Comparison of ENCODE assay signal across 1 cellular context in genomic region chr11:111446404-111447152, GRCh38.
TF ChIP-seq lines count a peak whose summit lies in the region.

No MANE protein-coding gene starts in this region.

TF ChIP-seq in HepG2, 621 proteins besides CTCF, POLR2A, EP300 and RAD21 (continued from another document and continues in another):
- TF ChIP-seq POGK (CRISPR knock-in tag; conservative IDR thresholded peaks at IDR 0.05) = no peak
- TF ChIP-seq ZNF367 (CRISPR knock-in tag; IDR thresholded peaks at IDR 0.05; ENCODE audit: borderline replicate concordance) = no peak
- 0 out of 2 replicates have a peak, but pooled peaks have one; percentile 27 for TF ChIP-seq SMAD3 (CRISPR knock-in tag; IDR thresholded peaks at IDR 0.05)
- TF ChIP-seq ZNF790 (CRISPR knock-in tag; IDR thresholded peaks at IDR 0.05; ENCODE audit: borderline replicate concordance) = no peak
- TF ChIP-seq SMARCE1 (IDR thresholded peaks at IDR 0.05; ENCODE audit: borderline replicate concordance) = no peak
- TF ChIP-seq CEBPG (CRISPR knock-in tag; IDR thresholded peaks at IDR 0.05) = peak; percentile 11; the same call in 1 of the 2 replicates
- TF ChIP-seq THRA (CRISPR knock-in tag; IDR thresholded peaks at IDR 0.05; ENCODE audit: borderline replicate concordance) = no peak
- TF ChIP-seq REST (IDR thresholded peaks at IDR 0.05; ENCODE audit: borderline replicate concordance in 1 of 2, low read depth in 1 of 2, low read length in 2 of 2) = no peak
- no peak for TF ChIP-seq ZNF670 (CRISPR knock-in tag; IDR thresholded peaks at IDR 0.05; ENCODE audit: borderline replicate concordance)
- TF ChIP-seq GATA4 (IDR thresholded peaks at IDR 0.05; ENCODE audit: borderline replicate concordance, low read depth) = no peak
- TF ChIP-seq ZNF546 (CRISPR knock-in tag; conservative IDR thresholded peaks at IDR 0.05) = no peak
- no peak for TF ChIP-seq SKI (IDR thresholded peaks at IDR 0.05; ENCODE audit: partially characterized antibody)
- no peak for TF ChIP-seq KMT2B (CRISPR knock-in tag; IDR thresholded peaks at IDR 0.05)
- no peak for TF ChIP-seq TAF15 (IDR thresholded peaks at IDR 0.05; ENCODE audit: low read depth, low read length, poor library complexity, severe bottlenecking)
- TF ChIP-seq RFX3 (CRISPR knock-in tag; IDR thresholded peaks at IDR 0.05) = no peak
- TF ChIP-seq LBX2 (CRISPR knock-in tag; IDR thresholded peaks at IDR 0.05; ENCODE audit: borderline replicate concordance) = no peak
- TF ChIP-seq ZNF263 (CRISPR knock-in tag; IDR thresholded peaks at IDR 0.05) = peak; percentile 74
- TF ChIP-seq HMG20B (CRISPR knock-in tag; conservative IDR thresholded peaks at IDR 0.05) = no peak
- no peak for TF ChIP-seq HDAC1 (CRISPR knock-in tag; IDR thresholded peaks at IDR 0.05)
- TF ChIP-seq MIXL1 (CRISPR knock-in tag; IDR thresholded peaks at IDR 0.05) = 0 out of 2 replicates have a peak, but pooled peaks have one; percentile 34
- TF ChIP-seq TBL1XR1 (IDR thresholded peaks at IDR 0.05; ENCODE audit: borderline replicate concordance, low read length, partially characterized antibody) = no peak
- no peak for TF ChIP-seq HOXA5 (CRISPR knock-in tag; IDR thresholded peaks at IDR 0.05)
- no peak for TF ChIP-seq ZNF431 (CRISPR knock-in tag; IDR thresholded peaks at IDR 0.05; ENCODE audit: borderline replicate concordance, low read depth)
- no peak for TF ChIP-seq ZNF34 (CRISPR knock-in tag; IDR thresholded peaks at IDR 0.05; ENCODE audit: borderline replicate concordance)
- no peak for TF ChIP-seq ZNF841 (CRISPR knock-in tag; IDR thresholded peaks at IDR 0.05; ENCODE audit: borderline replicate concordance)
- peak; percentile 39; the same call in 1 of the 2 replicates for TF ChIP-seq ELF1 (CRISPR knock-in tag; IDR thresholded peaks at IDR 0.05)
- TF ChIP-seq, protein P1, sequence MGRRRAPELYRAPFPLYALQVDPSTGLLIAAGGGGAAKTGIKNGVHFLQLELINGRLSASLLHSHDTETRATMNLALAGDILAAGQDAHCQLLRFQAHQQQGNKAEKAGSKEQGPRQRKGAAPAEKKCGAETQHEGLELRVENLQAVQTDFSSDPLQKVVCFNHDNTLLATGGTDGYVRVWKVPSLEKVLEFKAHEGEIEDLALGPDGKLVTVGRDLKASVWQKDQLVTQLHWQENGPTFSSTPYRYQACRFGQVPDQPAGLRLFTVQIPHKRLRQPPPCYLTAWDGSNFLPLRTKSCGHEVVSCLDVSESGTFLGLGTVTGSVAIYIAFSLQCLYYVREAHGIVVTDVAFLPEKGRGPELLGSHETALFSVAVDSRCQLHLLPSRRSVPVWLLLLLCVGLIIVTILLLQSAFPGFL (CRISPR knock-in tag; IDR thresholded peaks at IDR 0.05) = no peak
- TF ChIP-seq SRF (IDR thresholded peaks at IDR 0.05; ENCODE audit: low read depth, low read length) = no peak
- no peak for TF ChIP-seq PRPF4 (IDR thresholded peaks at IDR 0.05; ENCODE audit: low read depth, low read length, poor library complexity, severe bottlenecking)
- TF ChIP-seq NAIF1 (CRISPR knock-in tag; IDR thresholded peaks at IDR 0.05; ENCODE audit: borderline replicate concordance) = no peak
- TF ChIP-seq, protein P2, sequence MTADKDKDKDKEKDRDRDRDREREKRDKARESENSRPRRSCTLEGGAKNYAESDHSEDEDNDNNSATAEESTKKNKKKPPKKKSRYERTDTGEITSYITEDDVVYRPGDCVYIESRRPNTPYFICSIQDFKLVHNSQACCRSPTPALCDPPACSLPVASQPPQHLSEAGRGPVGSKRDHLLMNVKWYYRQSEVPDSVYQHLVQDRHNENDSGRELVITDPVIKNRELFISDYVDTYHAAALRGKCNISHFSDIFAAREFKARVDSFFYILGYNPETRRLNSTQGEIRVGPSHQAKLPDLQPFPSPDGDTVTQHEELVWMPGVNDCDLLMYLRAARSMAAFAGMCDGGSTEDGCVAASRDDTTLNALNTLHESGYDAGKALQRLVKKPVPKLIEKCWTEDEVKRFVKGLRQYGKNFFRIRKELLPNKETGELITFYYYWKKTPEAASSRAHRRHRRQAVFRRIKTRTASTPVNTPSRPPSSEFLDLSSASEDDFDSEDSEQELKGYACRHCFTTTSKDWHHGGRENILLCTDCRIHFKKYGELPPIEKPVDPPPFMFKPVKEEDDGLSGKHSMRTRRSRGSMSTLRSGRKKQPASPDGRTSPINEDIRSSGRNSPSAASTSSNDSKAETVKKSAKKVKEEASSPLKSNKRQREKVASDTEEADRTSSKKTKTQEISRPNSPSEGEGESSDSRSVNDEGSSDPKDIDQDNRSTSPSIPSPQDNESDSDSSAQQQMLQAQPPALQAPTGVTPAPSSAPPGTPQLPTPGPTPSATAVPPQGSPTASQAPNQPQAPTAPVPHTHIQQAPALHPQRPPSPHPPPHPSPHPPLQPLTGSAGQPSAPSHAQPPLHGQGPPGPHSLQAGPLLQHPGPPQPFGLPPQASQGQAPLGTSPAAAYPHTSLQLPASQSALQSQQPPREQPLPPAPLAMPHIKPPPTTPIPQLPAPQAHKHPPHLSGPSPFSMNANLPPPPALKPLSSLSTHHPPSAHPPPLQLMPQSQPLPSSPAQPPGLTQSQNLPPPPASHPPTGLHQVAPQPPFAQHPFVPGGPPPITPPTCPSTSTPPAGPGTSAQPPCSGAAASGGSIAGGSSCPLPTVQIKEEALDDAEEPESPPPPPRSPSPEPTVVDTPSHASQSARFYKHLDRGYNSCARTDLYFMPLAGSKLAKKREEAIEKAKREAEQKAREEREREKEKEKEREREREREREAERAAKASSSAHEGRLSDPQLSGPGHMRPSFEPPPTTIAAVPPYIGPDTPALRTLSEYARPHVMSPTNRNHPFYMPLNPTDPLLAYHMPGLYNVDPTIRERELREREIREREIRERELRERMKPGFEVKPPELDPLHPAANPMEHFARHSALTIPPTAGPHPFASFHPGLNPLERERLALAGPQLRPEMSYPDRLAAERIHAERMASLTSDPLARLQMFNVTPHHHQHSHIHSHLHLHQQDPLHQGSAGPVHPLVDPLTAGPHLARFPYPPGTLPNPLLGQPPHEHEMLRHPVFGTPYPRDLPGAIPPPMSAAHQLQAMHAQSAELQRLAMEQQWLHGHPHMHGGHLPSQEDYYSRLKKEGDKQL (CRISPR knock-in tag; IDR thresholded peaks at IDR 0.05; ENCODE audit: low read depth) = no peak
- peak; percentile 50 for TF ChIP-seq GATAD1 (CRISPR knock-in tag; IDR thresholded peaks at IDR 0.05)
- no peak for TF ChIP-seq TFDP2 (CRISPR knock-in tag; IDR thresholded peaks at IDR 0.05)
- TF ChIP-seq ZKSCAN1 (IDR thresholded peaks at IDR 0.05; ENCODE audit: low read length) = peak; percentile 70; the same call in 1 of the 2 replicates
- peak; percentile 72 for TF ChIP-seq XRCC5 (optimal IDR thresholded peaks at IDR 0.05; ENCODE audit: low read length)
- TF ChIP-seq ZNF292 (CRISPR knock-in tag; IDR thresholded peaks at IDR 0.05; ENCODE audit: borderline replicate concordance, low read depth) = no peak
- TF ChIP-seq, protein P3, sequence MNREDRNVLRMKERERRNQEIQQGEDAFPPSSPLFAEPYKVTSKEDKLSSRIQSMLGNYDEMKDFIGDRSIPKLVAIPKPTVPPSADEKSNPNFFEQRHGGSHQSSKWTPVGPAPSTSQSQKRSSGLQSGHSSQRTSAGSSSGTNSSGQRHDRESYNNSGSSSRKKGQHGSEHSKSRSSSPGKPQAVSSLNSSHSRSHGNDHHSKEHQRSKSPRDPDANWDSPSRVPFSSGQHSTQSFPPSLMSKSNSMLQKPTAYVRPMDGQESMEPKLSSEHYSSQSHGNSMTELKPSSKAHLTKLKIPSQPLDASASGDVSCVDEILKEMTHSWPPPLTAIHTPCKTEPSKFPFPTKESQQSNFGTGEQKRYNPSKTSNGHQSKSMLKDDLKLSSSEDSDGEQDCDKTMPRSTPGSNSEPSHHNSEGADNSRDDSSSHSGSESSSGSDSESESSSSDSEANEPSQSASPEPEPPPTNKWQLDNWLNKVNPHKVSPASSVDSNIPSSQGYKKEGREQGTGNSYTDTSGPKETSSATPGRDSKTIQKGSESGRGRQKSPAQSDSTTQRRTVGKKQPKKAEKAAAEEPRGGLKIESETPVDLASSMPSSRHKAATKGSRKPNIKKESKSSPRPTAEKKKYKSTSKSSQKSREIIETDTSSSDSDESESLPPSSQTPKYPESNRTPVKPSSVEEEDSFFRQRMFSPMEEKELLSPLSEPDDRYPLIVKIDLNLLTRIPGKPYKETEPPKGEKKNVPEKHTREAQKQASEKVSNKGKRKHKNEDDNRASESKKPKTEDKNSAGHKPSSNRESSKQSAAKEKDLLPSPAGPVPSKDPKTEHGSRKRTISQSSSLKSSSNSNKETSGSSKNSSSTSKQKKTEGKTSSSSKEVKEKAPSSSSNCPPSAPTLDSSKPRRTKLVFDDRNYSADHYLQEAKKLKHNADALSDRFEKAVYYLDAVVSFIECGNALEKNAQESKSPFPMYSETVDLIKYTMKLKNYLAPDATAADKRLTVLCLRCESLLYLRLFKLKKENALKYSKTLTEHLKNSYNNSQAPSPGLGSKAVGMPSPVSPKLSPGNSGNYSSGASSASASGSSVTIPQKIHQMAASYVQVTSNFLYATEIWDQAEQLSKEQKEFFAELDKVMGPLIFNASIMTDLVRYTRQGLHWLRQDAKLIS (CRISPR knock-in tag; IDR thresholded peaks at IDR 0.05) = no peak
- peak; percentile 53 for TF ChIP-seq THAP11 (CRISPR knock-in tag; IDR thresholded peaks at IDR 0.05)
- TF ChIP-seq ZNF644 (CRISPR knock-in tag; IDR thresholded peaks at IDR 0.05; ENCODE audit: low read depth) = no peak
- peak; percentile 58; the same call in 1 of the 2 replicates for TF ChIP-seq KDM2A (CRISPR knock-in tag; IDR thresholded peaks at IDR 0.05; ENCODE audit: borderline replicate concordance, low read depth)
